ENCODE assay signal across 2 cellular contexts in the genomic region with DNA sequence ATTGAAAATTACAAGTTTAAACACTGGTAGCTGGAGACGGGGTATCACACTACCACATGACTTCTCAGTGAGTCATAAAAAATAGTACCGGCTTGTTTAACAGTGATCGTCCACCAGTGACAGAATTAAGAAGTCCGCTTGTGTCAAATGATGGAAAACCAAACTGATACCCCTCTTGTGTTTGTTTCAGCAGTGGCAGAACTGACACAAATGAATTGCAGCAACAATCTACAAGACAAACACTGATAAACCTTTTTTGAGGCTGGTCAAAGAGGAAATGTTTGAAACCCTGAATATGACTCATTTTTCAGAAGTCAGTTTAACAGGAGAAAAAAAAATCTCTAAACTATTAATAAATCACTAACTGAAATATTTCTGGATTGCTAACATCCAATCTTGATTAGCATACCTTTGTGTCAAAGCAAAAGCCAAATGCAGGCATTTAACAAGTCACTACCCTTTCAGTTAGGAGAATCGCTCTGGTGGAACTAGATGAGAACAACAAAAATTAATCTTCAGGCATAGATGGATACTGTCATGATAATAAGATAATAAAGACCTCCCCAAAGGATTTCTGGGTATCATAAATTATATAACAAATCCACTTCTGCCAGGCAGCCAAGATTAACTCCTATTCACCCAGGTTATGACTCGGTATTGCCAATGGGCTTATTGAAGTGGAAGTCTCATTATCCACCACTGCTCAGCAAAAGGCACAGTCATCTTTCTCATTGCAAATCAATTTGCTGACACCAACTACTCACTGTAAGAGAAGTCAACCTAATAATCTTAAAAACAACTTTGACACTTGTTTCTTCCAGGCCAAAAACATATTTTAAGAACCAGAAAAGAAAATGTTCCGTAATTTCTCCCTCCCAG.
TF ChIP-seq lines count a peak whose summit lies in the region.

No MANE protein-coding gene starts in this region.

TF ChIP-seq in GM12878, 131 proteins besides CTCF, POLR2A, EP300 and RAD21 (continues in another document):
- TF ChIP-seq, protein P1, sequence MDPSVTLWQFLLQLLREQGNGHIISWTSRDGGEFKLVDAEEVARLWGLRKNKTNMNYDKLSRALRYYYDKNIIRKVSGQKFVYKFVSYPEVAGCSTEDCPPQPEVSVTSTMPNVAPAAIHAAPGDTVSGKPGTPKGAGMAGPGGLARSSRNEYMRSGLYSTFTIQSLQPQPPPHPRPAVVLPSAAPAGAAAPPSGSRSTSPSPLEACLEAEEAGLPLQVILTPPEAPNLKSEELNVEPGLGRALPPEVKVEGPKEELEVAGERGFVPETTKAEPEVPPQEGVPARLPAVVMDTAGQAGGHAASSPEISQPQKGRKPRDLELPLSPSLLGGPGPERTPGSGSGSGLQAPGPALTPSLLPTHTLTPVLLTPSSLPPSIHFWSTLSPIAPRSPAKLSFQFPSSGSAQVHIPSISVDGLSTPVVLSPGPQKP (IDR thresholded peaks at IDR 0.05; ENCODE audit: low read depth, low read length) = no peak
- no peak for TF ChIP-seq NR2C1 (IDR thresholded peaks at IDR 0.05)
- TF ChIP-seq, protein P2, sequence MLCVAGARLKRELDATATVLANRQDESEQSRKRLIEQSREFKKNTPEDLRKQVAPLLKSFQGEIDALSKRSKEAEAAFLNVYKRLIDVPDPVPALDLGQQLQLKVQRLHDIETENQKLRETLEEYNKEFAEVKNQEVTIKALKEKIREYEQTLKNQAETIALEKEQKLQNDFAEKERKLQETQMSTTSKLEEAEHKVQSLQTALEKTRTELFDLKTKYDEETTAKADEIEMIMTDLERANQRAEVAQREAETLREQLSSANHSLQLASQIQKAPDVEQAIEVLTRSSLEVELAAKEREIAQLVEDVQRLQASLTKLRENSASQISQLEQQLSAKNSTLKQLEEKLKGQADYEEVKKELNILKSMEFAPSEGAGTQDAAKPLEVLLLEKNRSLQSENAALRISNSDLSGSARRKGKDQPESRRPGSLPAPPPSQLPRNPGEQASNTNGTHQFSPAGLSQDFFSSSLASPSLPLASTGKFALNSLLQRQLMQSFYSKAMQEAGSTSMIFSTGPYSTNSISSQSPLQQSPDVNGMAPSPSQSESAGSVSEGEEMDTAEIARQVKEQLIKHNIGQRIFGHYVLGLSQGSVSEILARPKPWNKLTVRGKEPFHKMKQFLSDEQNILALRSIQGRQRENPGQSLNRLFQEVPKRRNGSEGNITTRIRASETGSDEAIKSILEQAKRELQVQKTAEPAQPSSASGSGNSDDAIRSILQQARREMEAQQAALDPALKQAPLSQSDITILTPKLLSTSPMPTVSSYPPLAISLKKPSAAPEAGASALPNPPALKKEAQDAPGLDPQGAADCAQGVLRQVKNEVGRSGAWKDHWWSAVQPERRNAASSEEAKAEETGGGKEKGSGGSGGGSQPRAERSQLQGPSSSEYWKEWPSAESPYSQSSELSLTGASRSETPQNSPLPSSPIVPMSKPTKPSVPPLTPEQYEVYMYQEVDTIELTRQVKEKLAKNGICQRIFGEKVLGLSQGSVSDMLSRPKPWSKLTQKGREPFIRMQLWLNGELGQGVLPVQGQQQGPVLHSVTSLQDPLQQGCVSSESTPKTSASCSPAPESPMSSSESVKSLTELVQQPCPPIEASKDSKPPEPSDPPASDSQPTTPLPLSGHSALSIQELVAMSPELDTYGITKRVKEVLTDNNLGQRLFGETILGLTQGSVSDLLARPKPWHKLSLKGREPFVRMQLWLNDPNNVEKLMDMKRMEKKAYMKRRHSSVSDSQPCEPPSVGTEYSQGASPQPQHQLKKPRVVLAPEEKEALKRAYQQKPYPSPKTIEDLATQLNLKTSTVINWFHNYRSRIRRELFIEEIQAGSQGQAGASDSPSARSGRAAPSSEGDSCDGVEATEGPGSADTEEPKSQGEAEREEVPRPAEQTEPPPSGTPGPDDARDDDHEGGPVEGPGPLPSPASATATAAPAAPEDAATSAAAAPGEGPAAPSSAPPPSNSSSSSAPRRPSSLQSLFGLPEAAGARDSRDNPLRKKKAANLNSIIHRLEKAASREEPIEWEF (IDR thresholded peaks at IDR 0.05; ENCODE audit: insufficient replicate concordance, low read depth, low read length) = no peak
- TF ChIP-seq, protein P3, sequence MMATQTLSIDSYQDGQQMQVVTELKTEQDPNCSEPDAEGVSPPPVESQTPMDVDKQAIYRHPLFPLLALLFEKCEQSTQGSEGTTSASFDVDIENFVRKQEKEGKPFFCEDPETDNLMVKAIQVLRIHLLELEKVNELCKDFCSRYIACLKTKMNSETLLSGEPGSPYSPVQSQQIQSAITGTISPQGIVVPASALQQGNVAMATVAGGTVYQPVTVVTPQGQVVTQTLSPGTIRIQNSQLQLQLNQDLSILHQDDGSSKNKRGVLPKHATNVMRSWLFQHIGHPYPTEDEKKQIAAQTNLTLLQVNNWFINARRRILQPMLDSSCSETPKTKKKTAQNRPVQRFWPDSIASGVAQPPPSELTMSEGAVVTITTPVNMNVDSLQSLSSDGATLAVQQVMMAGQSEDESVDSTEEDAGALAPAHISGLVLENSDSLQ (IDR thresholded peaks at IDR 0.05) = peak; percentile 65; the same call in 1 of the 2 replicates
- TF ChIP-seq, protein P4, sequence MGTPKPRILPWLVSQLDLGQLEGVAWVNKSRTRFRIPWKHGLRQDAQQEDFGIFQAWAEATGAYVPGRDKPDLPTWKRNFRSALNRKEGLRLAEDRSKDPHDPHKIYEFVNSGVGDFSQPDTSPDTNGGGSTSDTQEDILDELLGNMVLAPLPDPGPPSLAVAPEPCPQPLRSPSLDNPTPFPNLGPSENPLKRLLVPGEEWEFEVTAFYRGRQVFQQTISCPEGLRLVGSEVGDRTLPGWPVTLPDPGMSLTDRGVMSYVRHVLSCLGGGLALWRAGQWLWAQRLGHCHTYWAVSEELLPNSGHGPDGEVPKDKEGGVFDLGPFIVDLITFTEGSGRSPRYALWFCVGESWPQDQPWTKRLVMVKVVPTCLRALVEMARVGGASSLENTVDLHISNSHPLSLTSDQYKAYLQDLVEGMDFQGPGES (IDR thresholded peaks at IDR 0.05) = no peak
- no peak for TF ChIP-seq NFXL1 (IDR thresholded peaks at IDR 0.05; ENCODE audit: borderline replicate concordance)
- TF ChIP-seq, protein P5, sequence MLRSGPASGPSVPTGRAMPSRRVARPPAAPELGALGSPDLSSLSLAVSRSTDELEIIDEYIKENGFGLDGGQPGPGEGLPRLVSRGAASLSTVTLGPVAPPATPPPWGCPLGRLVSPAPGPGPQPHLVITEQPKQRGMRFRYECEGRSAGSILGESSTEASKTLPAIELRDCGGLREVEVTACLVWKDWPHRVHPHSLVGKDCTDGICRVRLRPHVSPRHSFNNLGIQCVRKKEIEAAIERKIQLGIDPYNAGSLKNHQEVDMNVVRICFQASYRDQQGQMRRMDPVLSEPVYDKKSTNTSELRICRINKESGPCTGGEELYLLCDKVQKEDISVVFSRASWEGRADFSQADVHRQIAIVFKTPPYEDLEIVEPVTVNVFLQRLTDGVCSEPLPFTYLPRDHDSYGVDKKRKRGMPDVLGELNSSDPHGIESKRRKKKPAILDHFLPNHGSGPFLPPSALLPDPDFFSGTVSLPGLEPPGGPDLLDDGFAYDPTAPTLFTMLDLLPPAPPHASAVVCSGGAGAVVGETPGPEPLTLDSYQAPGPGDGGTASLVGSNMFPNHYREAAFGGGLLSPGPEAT (IDR thresholded peaks at IDR 0.05; ENCODE audit: low read depth) = peak; percentile 45; the same call in 1 of the 2 replicates
- TF ChIP-seq SPI1 (IDR thresholded peaks at IDR 0.05; ENCODE audit: borderline replicate concordance, insufficient read depth, low read depth, low read length) = no peak
- no peak for TF ChIP-seq WRNIP1 (IDR thresholded peaks at IDR 0.05; ENCODE audit: borderline replicate concordance, low read depth, low read length)
- TF ChIP-seq SMAD1 (IDR thresholded peaks at IDR 0.05; ENCODE audit: low read depth, partially characterized antibody) = no peak
- no peak for TF ChIP-seq SMC3 (IDR thresholded peaks at IDR 0.05; ENCODE audit: borderline replicate concordance, low read length)
- no peak for TF ChIP-seq SUZ12 (IDR thresholded peaks at IDR 0.05; ENCODE audit: unreplicated experiment)
- peak; percentile 70 for TF ChIP-seq RAD51 (IDR thresholded peaks at IDR 0.05)

TF ChIP-seq in HEK293T, 16 proteins besides CTCF, POLR2A, EP300 and RAD21 (continued from another document):
- TF ChIP-seq, protein P3 (IDR thresholded peaks at IDR 0.05) = no peak
- TF ChIP-seq ARNT (IDR thresholded peaks at IDR 0.05) = no peak
- no peak for TF ChIP-seq L3MBTL2 (conservative IDR thresholded peaks at IDR 0.05)
- no peak for TF ChIP-seq SUZ12 (IDR thresholded peaks at IDR 0.05)
- no peak for TF ChIP-seq NFRKB (IDR thresholded peaks at IDR 0.05)
- no peak for TF ChIP-seq LEF1 (IDR thresholded peaks at IDR 0.05; ENCODE audit: borderline replicate concordance)
- no peak for TF ChIP-seq FOXK2 (IDR thresholded peaks at IDR 0.05)
TF ChIP-seq in HEK293T: peak in this region for 0.
